Comparison of ENCODE assay signal across 19 cellular contexts in genomic region chr1:188241629-188242028, GRCh38.
"Had no signal": no experiment of that assay in that cellular context is flagged by ENCODE, and none has a peak within 500 bp of the region (broad histone marks: within the 10 kb centered on the region; RNA-seq: fewer than 3 reads in every experiment).

No MANE protein-coding gene starts in this region.

- H3K27me3 ChIP-seq: neural progenitor cell, right lobe of liver, suprapubic skin, thyroid gland had no signal

- ATAC-seq: left lobe of liver; mucosa of descending colon; right lobe of liver; stimulated activated naive CD8-positive, alpha-beta T cell treated with anti-CD3 and anti-CD28 coated beads, Interleukin-15, amount 100 ng/mL, for 72 hours had no signal

- H3K27ac ChIP-seq: neural progenitor cell, parathyroid adenoma, right lobe of liver, suprapubic skin, thyroid gland had no signal

- FAIRE-seq: frontal cortex, keratinocyte, small intestine had no signal

- DNase-seq: cortex of kidney; head of caudate nucleus; mesenchymal stem cell; mucosa of descending colon; naive B cell; right lobe of liver; small intestine; stimulated activated CD4-positive, alpha-beta T cell treated with anti-CD3 and anti-CD28 coated beads, Interleukin-15, amount 100 ng/mL, for 24 hours; stimulated activated CD4-positive, alpha-beta T cell treated with anti-CD3 and anti-CD28 coated beads, Interleukin-2, amount 100 ng/mL, for 48 hours; stimulated activated naive CD4-positive, alpha-beta T cell; stimulated activated naive CD8-positive, alpha-beta T cell treated with anti-CD3 and anti-CD28 coated beads, Interleukin-15, amount 100 ng/mL, for 72 hours; thyroid gland; trophoblast cell had no signal

- H3K9me3 ChIP-seq: mucosa of descending colon, right lobe of liver, suprapubic skin, thyroid gland had no signal

- H3K4me3 ChIP-seq: mucosa of descending colon, neural progenitor cell, right lobe of liver, suprapubic skin, thyroid gland had no signal

- H3K4me1 ChIP-seq: neural progenitor cell, parathyroid adenoma, right lobe of liver, suprapubic skin, thyroid gland had no signal

- H3K36me3 ChIP-seq: neural progenitor cell, right lobe of liver, suprapubic skin, thyroid gland had no signal
